Comparison of ENCODE assay signal across 17 cellular contexts in genomic region chr2:86305195-86305975, GRCh38. TPM values are rescaled to one million over a fixed set of nuclear protein-coding genes. Genes with fewer than 3 reads are reported as not detected.
DNase-seq lines count a peak whose midpoint lies in the region; ATAC-seq and TF ChIP-seq lines count a peak whose summit lies in the region.
"Had no signal": no experiment of that assay in that cellular context is flagged by ENCODE, and none has a peak within 500 bp of the region (broad histone marks: within the 10 kb centered on the region; RNA-seq: fewer than 3 reads in every experiment).

No MANE protein-coding gene starts in this region.

- H3K36me3 ChIP-seq in HEK293 (ENCODE audit: control insufficient read depth in 2 of 2, insufficient read depth in 1 of 2, low read length in 2 of 2) (no peaks in the 10 kb centered on the region), neuronal stem cell (replicated peaks in 1 of 2; ENCODE audit: control insufficient read depth in 2 of 2, insufficient read depth in 2 of 2, low read length in 2 of 2) (no peaks in the 10 kb centered on the region), Peyer's patch (no peaks in the 10 kb centered on the region), heart right ventricle (no peaks in the 10 kb centered on the region)

- H3K4me1 ChIP-seq in HEK293 (ENCODE audit: control insufficient read depth, insufficient read depth, low read length) (peaks cover 18% of the 10 kb centered on the region), neuronal stem cell (ENCODE audit: control insufficient read depth in 2 of 2, insufficient read depth in 1 of 2, low read depth in 1 of 2, low read length in 2 of 2) (peaks cover 4 to 12% of the 10 kb centered on the region in 2 donors), Peyer's patch (peaks cover 0 to 19% (median 2%) of the 10 kb centered on the region in 4 donors), heart right ventricle (peaks cover 6 to 46% (median 23%) of the 10 kb centered on the region in 9 donors)

- H2BK15ac ChIP-seq in neuronal stem cell (ENCODE audit: low read length), result no peak overlapping the region

- DNase-seq in NCI-H524 (lab: John Stamatoyannopoulos, UW) (peak; percentile 54 to 94), glutamatergic neuron (no peak), neuronal stem cell (ENCODE audit: low spot score) (no peak), Peyer's patch (no peak), heart right ventricle (no peak), NCI-H2029 treated with DMSO at 0.1 percent for 48 hours (lab: John Stamatoyannopoulos, UW) (no peak)
- DNase-seq: CD8-positive, alpha-beta T cell; EL; HFFc6; KG1; NCI-H1092; NCI-H187; NCI-H510A treated with DMSO at 0.1 percent for 48 hours; PC-9; Right ventricle myocardium superior had no signal

- peaks cover 11% of the 10 kb centered on the region for H3K27me3 Mint-ChIP-seq in glutamatergic neuron (ENCODE audit: unreplicated experiment)

- H4K8ac ChIP-seq in neuronal stem cell (ENCODE audit: low read depth, low read length), result no peak overlapping the region

- H3K79me1 ChIP-seq in neuronal stem cell (ENCODE audit: low read depth, low read length), result no peaks in the 10 kb centered on the region

- no peak overlapping the region for H2BK12ac ChIP-seq in neuronal stem cell (ENCODE audit: low read length)

- peak overlapping the region; percentile 73 for H3K4me3 Mint-ChIP-seq in glutamatergic neuron (ENCODE audit: unreplicated experiment)
- H3K4me3 Mint-ChIP-seq: CD8-positive, alpha-beta T cell; HFFc6 had no signal

- no peak overlapping the region for H4K91ac ChIP-seq in neuronal stem cell (ENCODE audit: low read depth, low read length, poor library complexity)

- no peaks in the 10 kb centered on the region for H3K9me3 ChIP-seq in HEK293 (ENCODE audit: control insufficient read depth, insufficient read depth, low read depth, low read length)
- no peaks in the 10 kb centered on the region for H3K9me3 ChIP-seq in neuronal stem cell (replicated peaks in 1 of 2; ENCODE audit: control insufficient read depth in 2 of 2, insufficient read depth in 1 of 2, low read depth in 1 of 2, low read length in 2 of 2)
- H3K9me3 ChIP-seq in Peyer's patch, result no peaks in the 10 kb centered on the region
- H3K9me3 ChIP-seq in heart right ventricle, result no peaks in the 10 kb centered on the region

- H2AK5ac ChIP-seq in neuronal stem cell (ENCODE audit: low read depth, low read length), result no peak overlapping the region

- H3K23ac ChIP-seq in neuronal stem cell (ENCODE audit: low read depth, low read length, poor library complexity), result peak overlapping the region; percentile 35

- no peak overlapping the region for H2BK5ac ChIP-seq in neuronal stem cell (ENCODE audit: low read length)

- H3K27ac Mint-ChIP-seq in glutamatergic neuron (ENCODE audit: unreplicated experiment), result peak overlapping the region; percentile 34
- H3K27ac Mint-ChIP-seq: CD8-positive, alpha-beta T cell; HFFc6 had no signal

- CTCF ChIA-PET in HEK293 (lab: Yijun Ruan, JAX), result interaction anchor here (1.1 to 1.8 kb wide), 2 partner anchors 8 to 68 kb away, joined by 3 to 4 read pairs; no protein-coding TSS in a partner anchor

- no peak overlapping the region for H3K4me2 ChIP-seq in neuronal stem cell (ENCODE audit: insufficient read depth, low read length, poor library complexity, severe bottlenecking)
- H3K4me2 ChIP-seq: PC-9 had no signal

- POLR2A ChIA-PET in HEK293 (lab: Yijun Ruan, JAX), result no interaction called here

- no CpG with 5 or more reads among the region's 9 CpGs for WGBS in neuronal stem cell (ENCODE audit: extremely low coverage in 2 of 2, insufficient read length in 2 of 2, insufficient replicate concordance in 1 of 2), 2 donors
- WGBS in heart right ventricle, 2 donors, result 87 to 88% methylated on average over 9 of the region's 9 CpGs

- H2AFZ ChIP-seq in neuronal stem cell (ENCODE audit: low read length), result no peak overlapping the region
- H2AFZ ChIP-seq: PC-9 had no signal

- no peak overlapping the region for H3K14ac ChIP-seq in neuronal stem cell (ENCODE audit: low read length)

- no peak overlapping the region for H2BK120ac ChIP-seq in neuronal stem cell (ENCODE audit: low read depth, low read length)

- no peak for TF ChIP-seq POLR2A in Peyer's patch (IDR thresholded peaks at IDR 0.05)

- no peak overlapping the region for H3K9ac ChIP-seq in neuronal stem cell (ENCODE audit: low read depth, low read length, poor library complexity)

- H3K27ac ChIP-seq in HEK293 (ENCODE audit: extremely low read depth, low read depth, low read length) (no peak overlapping the region), neuronal stem cell (replicated peaks; ENCODE audit: low read length) (no peak overlapping the region), Peyer's patch (no peak overlapping the region), heart right ventricle (no peak overlapping the region)
- H3K27ac ChIP-seq: HL-60, PC-9 had no signal

- ATAC-seq in heart right ventricle, result no peak
- ATAC-seq: CD8-positive, alpha-beta T cell had no signal

- TF ChIP-seq CTCF in HEK293 (tag by site-specific recombination; IDR thresholded peaks at IDR 0.05) (no peak), glutamatergic neuron (IDR thresholded peaks at IDR 0.05; ENCODE audit: partially characterized antibody, unreplicated experiment) (no peak), Peyer's patch (IDR thresholded peaks at IDR 0.05) (no peak), heart right ventricle (IDR thresholded peaks at IDR 0.05) (no peak)

- H3K4me3 ChIP-seq in HEK293 (ENCODE audit: low read depth, low read length), result no peak overlapping the region
- H3K4me3 ChIP-seq in neuronal stem cell (ENCODE audit: low read length in 2 of 2), result no peak overlapping the region
- no peak overlapping the region for H3K4me3 ChIP-seq in Peyer's patch
- no peak overlapping the region for H3K4me3 ChIP-seq in heart right ventricle
- H3K4me3 ChIP-seq: PC-9 had no signal

- no peak overlapping the region for H3K4ac ChIP-seq in neuronal stem cell (ENCODE audit: low read length)

- peaks cover 62% of the 10 kb centered on the region for H3K4me1 Mint-ChIP-seq in glutamatergic neuron (ENCODE audit: low read depth, unreplicated experiment)

- H3K36me3 Mint-ChIP-seq in glutamatergic neuron (ENCODE audit: unreplicated experiment), result no peaks in the 10 kb centered on the region
- H3K36me3 Mint-ChIP-seq: CD8-positive, alpha-beta T cell had no signal

- intact Hi-C loops in heart right ventricle (cut with DNase I), result loop anchor here in 1 of 10 donors (5.0 kb wide), 1 partner anchor 62 kb away; no protein-coding TSS in a partner anchor

- H3K9me3 Mint-ChIP-seq in glutamatergic neuron (ENCODE audit: unreplicated experiment), result peaks cover 19% of the 10 kb centered on the region
- H3K9me3 Mint-ChIP-seq: CD8-positive, alpha-beta T cell; HFFc6 had no signal

- H3K27me3 ChIP-seq in neuronal stem cell (ENCODE audit: control insufficient read depth in 3 of 3, insufficient read depth in 3 of 3, low read depth in 1 of 3, low read length in 3 of 3), result peaks cover 0 to 39% (median 0%) of the 10 kb centered on the region in 3 experiments
- no peaks in the 10 kb centered on the region for H3K27me3 ChIP-seq in Peyer's patch
- no peaks in the 10 kb centered on the region for H3K27me3 ChIP-seq in heart right ventricle

- no peak overlapping the region for H3K18ac ChIP-seq in neuronal stem cell (ENCODE audit: low read length)

TF ChIP-seq in HEK293, 187 proteins besides CTCF, POLR2A, EP300 and RAD21:
- TF ChIP-seq SALL2 (tag by site-specific recombination; IDR thresholded peaks at IDR 0.05; ENCODE audit: borderline replicate concordance) (no peak), ZIC2 (tag by site-specific recombination; IDR thresholded peaks at IDR 0.05) (0 out of 2 replicates have a peak, but pooled peaks have one; percentile 9)

RNA-seq across cellular contexts. Expression of gene REEP1, which starts 32.0 kb away (rescaled TPM):
- total RNA-seq in glutamatergic neuron (ENCODE audit: unreplicated experiment) (167 TPM), Peyer's patch (10 to 100 TPM in 1 of 4 donors, 1 to 10 TPM in 3; 1.7 to 12.0 (median 3.6) TPM), heart right ventricle (10 to 100 TPM; 15.2 to 30.5 (median 26.2) TPM)
- 1.6 TPM for polyA plus RNA-seq in neuronal stem cell (2013, experiment 1 of 2)
- polyA plus RNA-seq in neuronal stem cell (2013, experiment 2 of 2), result 1.5 TPM
- polyA plus RNA-seq in heart right ventricle, result 10 to 100 TPM; 15.4 to 20.9 TPM
- total RNA-seq: CD8-positive, alpha-beta T cell had no signal

Comparison
In these comparisons a context has a peak if more than half of its experiments do, and no peak if none do; other contexts are left out.
1. DNase-seq: peak in NCI-H524 (2 of 2); none in glutamatergic neuron (single experiment), neuronal stem cell (single experiment), Peyer's patch (0 of 3), heart right ventricle (0 of 2) and NCI-H2029 treated with DMSO at 0.1 percent for 48 hours (single experiment).